In the genomic region with DNA sequence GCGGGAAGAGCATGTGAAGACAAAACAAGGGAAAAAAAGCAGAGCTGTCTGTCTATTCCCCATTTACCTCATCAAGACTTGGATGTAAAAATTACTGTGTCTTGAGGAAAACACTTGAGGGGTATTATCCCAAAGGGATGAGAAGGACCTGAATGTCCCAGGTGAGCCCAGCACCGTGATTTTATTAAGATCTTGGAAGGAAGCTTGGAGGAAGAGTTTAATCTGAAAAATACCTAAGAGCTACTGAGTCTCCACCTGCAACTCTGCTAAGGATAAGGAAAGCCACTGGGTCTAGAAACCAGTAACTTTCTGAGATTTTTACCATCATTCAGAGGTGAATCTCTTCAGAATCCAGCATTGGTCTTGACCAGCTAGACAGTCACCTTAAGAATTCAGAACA, we compare ENCODE assay signal across 3 cellular contexts. TPM values are rescaled to one million over a fixed set of nuclear protein-coding genes. Genes with fewer than 3 reads are reported as not detected.
"Had no signal": no experiment of that assay in that cellular context is flagged by ENCODE, and none has a peak within 500 bp of the region (broad histone marks: within the 10 kb centered on the region; RNA-seq: fewer than 3 reads in every experiment).

Gene OR1S1, plus strand, starts transcription at position 301 of the 400 bp plus-strand sequence.

RNA-seq across cellular contexts. Expression of gene OR1S1, which starts in this region (rescaled TPM):
- polyA plus RNA-seq: stomach, thymus, urinary bladder had no signal
